In genomic region chr15:101308604-101309435, GRCh38 we compare ENCODE assay signal across 33 cellular contexts.
DNase-seq lines count a peak whose midpoint lies in the region; ATAC-seq and TF ChIP-seq lines count a peak whose summit lies in the region.
"Had no signal": no experiment of that assay in that cellular context is flagged by ENCODE, and none has a peak within 500 bp of the region (broad histone marks: within the 10 kb centered on the region; RNA-seq: fewer than 3 reads in every experiment).

No MANE protein-coding gene starts in this region.

- POLR2A ChIA-PET in RWPE1 (lab: Yijun Ruan, JAX; ENCODE audit: low non-redundant PET) = no interaction called here

- peak; percentile 22 for ATAC-seq in stimulated activated naive CD8-positive, alpha-beta T cell treated with anti-CD3 and anti-CD28 coated beads, Interleukin-15, amount 100 ng/mL, for 72 hours
- ATAC-seq in stimulated activated naive CD8-positive, alpha-beta T cell treated with anti-CD3 and anti-CD28 coated beads, Interleukin-15, Interleukin-2, amounts not matched to agents 100 U/mL and 50 U/mL, for 24 hours = no peak
- ATAC-seq in GM21576 (IDR thresholded peaks at IDR 0.05; ENCODE audit: unreplicated experiment) = no peak
- ATAC-seq in GM18907 (IDR thresholded peaks at IDR 0.05; ENCODE audit: unreplicated experiment) = no peak
- ATAC-seq: esophagus mucosa; foreskin keratinocyte; Right ventricle myocardium inferior; stimulated activated naive B cell treated with anti-CD40 and anti-IgM and Interleukin-4, amounts not matched to agents 10 μg/mL and 1 μg/mL and 100 μg/mL, for 72 hours; WTC11 had no signal

- no peak overlapping the region for H3K27ac ChIP-seq in RWPE1
- H3K27ac ChIP-seq: 22Rv1, coronary artery, foreskin keratinocyte, heart left ventricle, right lobe of liver, testis had no signal

- no peak overlapping the region for H3K27ac Mint-ChIP-seq in stimulated activated naive CD8-positive, alpha-beta T cell treated with anti-CD3 and anti-CD28 coated beads, Interleukin-15, amount 100 ng/mL, for 72 hours
- H3K27ac Mint-ChIP-seq: activated naive CD8-positive, alpha-beta T cell treated with anti-CD3 and anti-CD28 coated beads for 36 hours; activated T-helper 2 cell treated with anti-CD3 and anti-CD28 coated beads, Interferon-gamma antibody, Interleukin-2, Interleukin-4, amounts not matched to agents 10 μg/mL and 5 μg/mL and 100 μg/mL, durations not matched to agents 14 hours and 24 hours and 36 hours; CD4-positive, CD25-positive, alpha-beta regulatory T cell; progenitor cell of endocrine pancreas; stimulated activated naive B cell treated with anti-CD40 and anti-IgM and Interleukin-4, amounts not matched to agents 10 μg/mL and 1 μg/mL and 100 μg/mL, for 72 hours; WTC11 had no signal

- no peak overlapping the region for H3K4me3 Mint-ChIP-seq in stimulated activated naive CD8-positive, alpha-beta T cell treated with anti-CD3 and anti-CD28 coated beads, Interleukin-15, amount 100 ng/mL, for 72 hours
- H3K4me3 Mint-ChIP-seq: activated naive CD8-positive, alpha-beta T cell treated with anti-CD3 and anti-CD28 coated beads for 36 hours; CD4-positive, CD25-positive, alpha-beta regulatory T cell; stimulated activated naive B cell treated with anti-CD40 and anti-IgM and Interleukin-4, amounts not matched to agents 10 μg/mL and 1 μg/mL and 100 μg/mL, for 72 hours; WTC11 had no signal

- no peak for TF ChIP-seq CTCF in RWPE1 (conservative IDR thresholded peaks at IDR 0.05; ENCODE audit: low read depth)

- DNase-seq in DMS79 treated with DMSO at 0.1 percent for 48 hours (lab: John Stamatoyannopoulos, UW) (peak; percentile 15), DMS79 (lab: John Stamatoyannopoulos, UW) (no peak), islet precursor cell (peak; percentile 80), RWPE1 (ENCODE audit: low spot score) (no peak)
- no peak for DNase-seq in stimulated activated naive CD8-positive, alpha-beta T cell treated with anti-CD3 and anti-CD28 coated beads, Interleukin-15, amount 100 ng/mL, for 72 hours
- no peak for DNase-seq in stimulated activated naive CD8-positive, alpha-beta T cell treated with anti-CD3 and anti-CD28 coated beads, Interleukin-15, Interleukin-2, amounts not matched to agents 100 U/mL and 50 U/mL, for 24 hours
- DNase-seq: activated CD4-positive, alpha-beta T cell treated with anti-CD3 and anti-CD28 coated beads, Interleukin-2, amount 50 U/mL, for 1 hour; activated CD8-positive, alpha-beta memory T cell treated with anti-CD3 and anti-CD28 coated beads, Interleukin-2, amount 50 U/mL, for 48 hours; activated naive CD8-positive, alpha-beta T cell treated with anti-CD3 and anti-CD28 coated beads for 36 hours; aorta; CD4-positive, CD25-positive, alpha-beta regulatory T cell; foreskin keratinocyte; KG1; kidney glomerular epithelial cell; mammary epithelial cell; MG63; NCI-H1436 treated with DMSO at 0.1 percent for 48 hours; NCI-H226; OCI-M1; stimulated activated naive B cell treated with anti-CD40 and anti-IgM and Interleukin-4, amounts not matched to agents 10 μg/mL and 1 μg/mL and 100 μg/mL, for 72 hours; T1000; testis had no signal

- no peaks in the 10 kb centered on the region for H3K27me3 Mint-ChIP-seq in stimulated activated naive CD8-positive, alpha-beta T cell treated with anti-CD3 and anti-CD28 coated beads, Interleukin-15, amount 100 ng/mL, for 72 hours

- no peaks in the 10 kb centered on the region for H3K4me1 Mint-ChIP-seq in stimulated activated naive CD8-positive, alpha-beta T cell treated with anti-CD3 and anti-CD28 coated beads, Interleukin-15, amount 100 ng/mL, for 72 hours
- H3K4me1 Mint-ChIP-seq: activated naive CD8-positive, alpha-beta T cell treated with anti-CD3 and anti-CD28 coated beads for 36 hours; CD4-positive, CD25-positive, alpha-beta regulatory T cell; stimulated activated naive B cell treated with anti-CD40 and anti-IgM and Interleukin-4, amounts not matched to agents 10 μg/mL and 1 μg/mL and 100 μg/mL, for 72 hours; WTC11 had no signal

- CTCF ChIA-PET in RWPE1 (lab: Yijun Ruan, JAX) = no interaction called here

- no peaks in the 10 kb centered on the region for H3K9me3 Mint-ChIP-seq in stimulated activated naive CD8-positive, alpha-beta T cell treated with anti-CD3 and anti-CD28 coated beads, Interleukin-15, amount 100 ng/mL, for 72 hours
- H3K9me3 Mint-ChIP-seq: activated naive CD8-positive, alpha-beta T cell treated with anti-CD3 and anti-CD28 coated beads for 36 hours; activated T-helper 2 cell treated with anti-CD3 and anti-CD28 coated beads, Interferon-gamma antibody, Interleukin-2, Interleukin-4, amounts not matched to agents 10 μg/mL and 5 μg/mL and 100 μg/mL, durations not matched to agents 14 hours and 24 hours and 36 hours; CD4-positive, CD25-positive, alpha-beta regulatory T cell; stimulated activated naive B cell treated with anti-CD40 and anti-IgM and Interleukin-4, amounts not matched to agents 10 μg/mL and 1 μg/mL and 100 μg/mL, for 72 hours had no signal

Comparison
In these comparisons a context has a peak if more than half of its experiments do, and no peak if none do; other contexts are left out.
1. DNase-seq: peak in DMS79 treated with DMSO at 0.1 percent for 48 hours (single experiment) and islet precursor cell (single experiment); none in DMS79 (single experiment), stimulated activated naive CD8-positive, alpha-beta T cell treated with anti-CD3 and anti-CD28 coated beads, Interleukin-15, amount 100 ng/mL, for 72 hours (0 of 2), stimulated activated naive CD8-positive, alpha-beta T cell treated with anti-CD3 and anti-CD28 coated beads, Interleukin-15, Interleukin-2, amounts not matched to agents 100 U/mL and 50 U/mL, for 24 hours (single experiment) and RWPE1 (single experiment).